In genomic region chr10:119003572-119004289, GRCh38 we compare ENCODE assay signal across 17 cellular contexts. TPM values are rescaled to one million over a fixed set of nuclear protein-coding genes. Genes with fewer than 3 reads are reported as not detected.
DNase-seq lines count a peak whose midpoint lies in the region; FAIRE-seq and TF ChIP-seq lines count a peak whose summit lies in the region.
"Had no signal": no experiment of that assay in that cellular context is flagged by ENCODE, and none has a peak within 500 bp of the region (broad histone marks: within the 10 kb centered on the region; RNA-seq: fewer than 3 reads in every experiment).

No MANE protein-coding gene starts in this region.

- no peaks in the 10 kb centered on the region for H3K36me3 Mint-ChIP-seq in activated naive CD4-positive, alpha-beta T cell treated with anti-CD3 and anti-CD28 coated beads for 36 hours (ENCODE audit: low read depth)

- dilution Hi-C loops in keratinocyte (cut with MboI; ENCODE audit: extremely low pct_ligation_motif_present, low sequenced_read_pairs) = loop anchor here (25.0 kb wide), 1 partner anchor 291 kb away; no protein-coding TSS in a partner anchor

- no peak overlapping the region for H3K9ac ChIP-seq in keratinocyte (ENCODE audit: control insufficient read depth, extremely low read depth, insufficient read depth, low read length)
- H3K9ac ChIP-seq: BLaER1 treated with 17β-estradiol and CSF1 and Interleukin-3, amounts not matched to agents 10 nM and 100 nM had no signal

- peaks cover 3% of the 10 kb centered on the region for H3K9me1 ChIP-seq in keratinocyte (ENCODE audit: control insufficient read depth, extremely low read depth, insufficient read depth, low read length)

- 81% methylated on average over 4 of the region's 7 CpGs for WGBS in suprapubic skin

- no peak overlapping the region for H3K4me3 Mint-ChIP-seq in activated naive CD4-positive, alpha-beta T cell treated with anti-CD3 and anti-CD28 coated beads for 36 hours

- peaks cover 6% of the 10 kb centered on the region for H3K27me3 Mint-ChIP-seq in activated naive CD4-positive, alpha-beta T cell treated with anti-CD3 and anti-CD28 coated beads for 36 hours (ENCODE audit: low read depth)

- no peaks in the 10 kb centered on the region for H3K9me3 Mint-ChIP-seq in activated naive CD4-positive, alpha-beta T cell treated with anti-CD3 and anti-CD28 coated beads for 36 hours

- peaks cover 23% of the 10 kb centered on the region for H3K4me1 ChIP-seq in keratinocyte (ENCODE audit: control insufficient read depth, extremely low read depth, insufficient read depth, low read length)
- H3K4me1 ChIP-seq in suprapubic skin = peaks cover 16% of the 10 kb centered on the region
- H3K4me1 ChIP-seq: HAP-1 had no signal

- H4K20me1 ChIP-seq in keratinocyte (ENCODE audit: control insufficient read depth, extremely low read depth, insufficient read depth, low read length) = no peaks in the 10 kb centered on the region
- H4K20me1 ChIP-seq: BLaER1 treated with 17β-estradiol and CSF1 and Interleukin-3, amounts not matched to agents 10 nM and 100 nM had no signal

- no peak for FAIRE-seq in keratinocyte (lab: Jason Lieb, UNC)

- no peak overlapping the region for H3K4me3 ChIP-seq in WERI-Rb-1 (ENCODE audit: low read depth, low read length)
- no peak overlapping the region for H3K4me3 ChIP-seq in keratinocyte (ENCODE audit: control insufficient read depth in 2 of 3, extremely low read depth in 1 of 3, insufficient read depth in 2 of 3, low read depth in 1 of 3, low read length in 3 of 3)
- no peak overlapping the region for H3K4me3 ChIP-seq in suprapubic skin
- H3K4me3 ChIP-seq: BLaER1 treated with 17β-estradiol and CSF1 and Interleukin-3, amounts not matched to agents 10 nM and 100 nM; HAP-1 had no signal

- intact Hi-C loops in activated naive CD4-positive, alpha-beta T cell treated with anti-CD3 and anti-CD28 coated beads for 36 hours (cut with micrococcal nuclease) = no loop called here

- no peaks in the 10 kb centered on the region for H3K79me2 ChIP-seq in keratinocyte (ENCODE audit: control insufficient read depth, insufficient read depth, low read length)

- H3K9me3 ChIP-seq in WERI-Rb-1 (ENCODE audit: severe bottlenecking) (peaks cover 4% of the 10 kb centered on the region), keratinocyte (ENCODE audit: control insufficient read depth, low read depth, low read length) (no peaks in the 10 kb centered on the region), suprapubic skin (no peaks in the 10 kb centered on the region)
- H3K9me3 ChIP-seq: BLaER1 treated with 17β-estradiol and CSF1 and Interleukin-3, amounts not matched to agents 10 nM and 100 nM; HAP-1 had no signal

- TF ChIP-seq CTCF in WERI-Rb-1 (IDR thresholded peaks at IDR 0.05; ENCODE audit: low read depth, low read length) = no peak
- TF ChIP-seq CTCF in keratinocyte (optimal IDR thresholded peaks at IDR 0.05 in 1 of 3, IDR thresholded peaks at IDR 0.05 in 1 of 3, conservative IDR thresholded peaks at IDR 0.05 in 1 of 3; ENCODE audit: extremely low read depth in 1 of 3, insufficient read depth in 2 of 3, low read length in 3 of 3) = no peak
- no peak for TF ChIP-seq CTCF in suprapubic skin (IDR thresholded peaks at IDR 0.05)

- peak; percentile 8 for DNase-seq in NCI-H146 (lab: John Stamatoyannopoulos, UW)
- DNase-seq in NCI-H146 treated with DMSO at 0.1 percent for 48 hours (lab: John Stamatoyannopoulos, UW; ENCODE audit: unreplicated experiment) = no peak
- DNase-seq in WERI-Rb-1 = peak; percentile 36
- DNase-seq in keratinocyte (ENCODE audit: low read depth, low spot score) = no peak
- peak; percentile 37 to 69 for DNase-seq in suprapubic skin (ENCODE audit: low spot score in 2 of 2)
- DNase-seq in RKO (ENCODE audit: low spot score) = no peak
- DNase-seq in activated naive CD4-positive, alpha-beta T cell treated with anti-CD3 and anti-CD28 coated beads for 36 hours = no peak
- DNase-seq in T-helper 9 cell = no peak
- DNase-seq: DMS153, EL, Kasumi-1, NCI-H1417, NCI-H2029 treated with DMSO at 0.1 percent for 48 hours, NCI-H526 had no signal

- no peaks in the 10 kb centered on the region for H3K4me1 Mint-ChIP-seq in activated naive CD4-positive, alpha-beta T cell treated with anti-CD3 and anti-CD28 coated beads for 36 hours (ENCODE audit: low read depth)

- H3K27ac ChIP-seq in WERI-Rb-1 (peak overlapping the region; percentile 17), keratinocyte (ENCODE audit: control insufficient read depth, insufficient read depth, low read length) (no peak overlapping the region), suprapubic skin (no peak overlapping the region)
- H3K27ac ChIP-seq: 22Rv1; BLaER1 treated with 17β-estradiol and CSF1 and Interleukin-3, amounts not matched to agents 10 nM and 100 nM had no signal

- H3K27me3 ChIP-seq in WERI-Rb-1 (ENCODE audit: insufficient read depth, low read depth, severe bottlenecking) = no peaks in the 10 kb centered on the region
- no peaks in the 10 kb centered on the region for H3K27me3 ChIP-seq in keratinocyte (ENCODE audit: control insufficient read depth, extremely low read depth, insufficient read depth, low read length)
- peaks cover 4% of the 10 kb centered on the region for H3K27me3 ChIP-seq in suprapubic skin
- H3K27me3 ChIP-seq: BLaER1 treated with 17β-estradiol and CSF1 and Interleukin-3, amounts not matched to agents 10 nM and 100 nM had no signal

- H3K4me2 ChIP-seq in keratinocyte (ENCODE audit: control insufficient read depth, extremely low read depth, insufficient read depth, low read depth, low read length) = peak overlapping the region; percentile 50
- H3K4me2 ChIP-seq: BLaER1 treated with 17β-estradiol and CSF1 and Interleukin-3, amounts not matched to agents 10 nM and 100 nM had no signal

- no peak for TF ChIP-seq EP300 in suprapubic skin (IDR thresholded peaks at IDR 0.05)

- H3K27ac Mint-ChIP-seq in activated naive CD4-positive, alpha-beta T cell treated with anti-CD3 and anti-CD28 coated beads for 36 hours = no peak overlapping the region

- no peak overlapping the region for H2AFZ ChIP-seq in keratinocyte (ENCODE audit: control insufficient read depth, low read length)

- H3K36me3 ChIP-seq in WERI-Rb-1 (no peaks in the 10 kb centered on the region), keratinocyte (ENCODE audit: control insufficient read depth in 2 of 2, extremely low read depth in 1 of 2, insufficient read depth in 2 of 2, low read length in 2 of 2) (no peaks in the 10 kb centered on the region), suprapubic skin (no peaks in the 10 kb centered on the region)
- H3K36me3 ChIP-seq: BLaER1 treated with 17β-estradiol and CSF1 and Interleukin-3, amounts not matched to agents 10 nM and 100 nM; HAP-1 had no signal

- CTCF ChIA-PET in activated naive CD4-positive, alpha-beta T cell treated with anti-CD3 and anti-CD28 coated beads for 36 hours (lab: Charles Lee) = no interaction called here

- TF ChIP-seq POLR2A in suprapubic skin (IDR thresholded peaks at IDR 0.05) = no peak

RNA-seq across cellular contexts. Expression of gene NANOS1, which starts 25.8 kb away (rescaled TPM):
- 1.4 to 3.2 TPM (median 2.1 TPM) in 3 replicates for polyA plus RNA-seq in keratinocyte
- 1.2 TPM for polyA plus RNA-seq in keratinocyte (2011; ENCODE audit: low read depth)
- polyA plus RNA-seq in keratinocyte (2011; cell fraction: cytosol; rRNA removed) = 1.9 and 3.0 TPM in 2 replicates
- 1.3 and 1.6 TPM in 2 replicates for polyA plus RNA-seq in keratinocyte (2011; cell fraction: nucleus; rRNA removed)
- polyA plus RNA-seq in keratinocyte (2012; ENCODE audit: low replicate concordance) = 0.92 and 1.4 TPM in 2 replicates
- polyA minus RNA-seq in keratinocyte = 0.10 to 1.1 TPM (median 0.13 TPM) in 3 replicates
- 1.9 TPM for polyA minus RNA-seq in keratinocyte (2011; cell fraction: cytosol; rRNA and poly(A)+ RNA removed)
- 0.63 and 1.1 TPM in 2 replicates for polyA minus RNA-seq in keratinocyte (2011; cell fraction: nucleus; rRNA and poly(A)+ RNA removed)
- 1 to 10 TPM; 2.3 to 2.9 (median 2.7) TPM for total RNA-seq in suprapubic skin
- under 1 TPM; 0.26 to 0.52 TPM for total RNA-seq in activated naive CD4-positive, alpha-beta T cell treated with anti-CD3 and anti-CD28 coated beads for 36 hours

Comparison
In these comparisons a context has a peak if more than half of its experiments do, and no peak if none do; other contexts are left out.
1. DNase-seq: peak in NCI-H146 (single experiment), WERI-Rb-1 (single experiment) and suprapubic skin (2 of 2); none in NCI-H146 treated with DMSO at 0.1 percent for 48 hours (single experiment), keratinocyte (single experiment), RKO (single experiment), activated naive CD4-positive, alpha-beta T cell treated with anti-CD3 and anti-CD28 coated beads for 36 hours (single experiment) and T-helper 9 cell (single experiment).